ENCODE assay signal across 8 cellular contexts in the genomic region with DNA sequence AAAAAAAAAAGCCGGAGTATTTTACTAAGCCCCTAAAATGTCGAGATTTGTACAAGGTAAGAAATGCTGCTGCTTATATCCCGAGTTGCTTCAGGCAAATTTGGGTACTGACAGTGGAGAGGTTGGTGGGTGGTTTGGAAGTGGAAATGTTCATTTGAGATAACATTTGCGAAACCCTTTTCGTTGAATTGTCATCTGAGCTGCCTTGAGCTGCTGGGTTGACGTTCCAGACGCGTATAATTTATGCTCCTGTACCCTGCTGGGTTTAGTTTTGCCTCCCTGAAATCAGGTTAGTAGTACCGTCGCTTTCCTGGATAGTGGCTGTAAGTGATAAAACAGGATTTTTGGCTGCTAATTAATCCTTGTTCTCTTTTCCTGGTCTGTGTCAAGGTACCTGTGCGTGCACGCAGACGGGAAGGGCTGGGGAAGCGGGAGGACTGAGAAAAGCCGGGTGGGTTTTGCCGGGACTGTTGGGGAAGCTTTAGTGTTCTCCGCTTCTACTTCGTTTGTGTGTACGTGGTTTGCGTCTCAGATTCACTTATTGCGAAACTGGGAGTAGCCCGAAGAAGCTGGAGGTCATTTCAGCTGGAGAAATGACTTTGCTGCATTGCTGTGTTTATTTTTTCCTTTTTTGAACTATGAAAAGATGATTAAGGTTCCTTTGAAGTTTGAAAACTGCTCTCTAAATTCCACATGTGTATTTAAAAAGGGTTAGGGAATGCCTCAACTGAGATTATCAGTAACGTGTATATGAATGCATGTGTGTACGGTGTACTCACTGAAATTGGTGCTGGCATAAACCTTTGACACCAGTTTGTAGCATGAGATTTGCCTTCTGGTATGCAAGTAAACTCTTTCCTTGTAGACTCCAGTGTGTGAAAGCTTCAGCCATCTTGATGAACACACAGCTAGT. TPM values are rescaled to one million over a fixed set of nuclear protein-coding genes. Genes with fewer than 3 reads are reported as not detected.
DNase-seq lines count a peak whose midpoint lies in the region; ATAC-seq and TF ChIP-seq lines count a peak whose summit lies in the region.

No MANE protein-coding gene starts in this region.

- peaks cover 0 to 22% (median 7%) of the 10 kb centered on the region in 11 experiments; a peak in 7 of 22 replicates for H3K36me3 ChIP-seq in BLaER1 treated with 17β-estradiol and CSF1 and Interleukin-3, amounts not matched to agents 10 nM and 100 nM
- H3K36me3 ChIP-seq in right lobe of liver, result peaks cover 0 to 2% (median 0%) of the 10 kb centered on the region in 4 donors

- peak; percentile 32 for DNase-seq in HK-2 (ENCODE audit: unreplicated experiment)
- DNase-seq in RKO (ENCODE audit: low spot score), result peak; percentile 54
- peak; percentile 78 for DNase-seq in coronary artery (ENCODE audit: low spot score)
- peak in 1 of 3 donors; percentile 58 for DNase-seq in right lobe of liver
- peak; percentile 62 for DNase-seq in superior temporal gyrus (ENCODE audit: extremely low spot score)

- peak overlapping the region; percentile 72 to 95 (median 88) for H3K4me3 ChIP-seq in BLaER1 treated with 17β-estradiol and CSF1 and Interleukin-3, amounts not matched to agents 10 nM and 100 nM
- H3K4me3 ChIP-seq in coronary artery (peak overlapping the region; percentile 80), right lobe of liver (peak overlapping the region; percentile 87 to 97 (median 89))

- 4% methylated on average over 24 of the region's 24 CpGs for WGBS in right lobe of liver (ENCODE audit: insufficient coverage, low coverage, low lambda C conversion rate, missing lambda C conversion rate)

- ATAC-seq in right lobe of liver (peak in 1 of 4 donors; percentile 2), HG02763 (IDR thresholded peaks at IDR 0.05; ENCODE audit: unreplicated experiment) (no peak), HG03565 (IDR thresholded peaks at IDR 0.05; ENCODE audit: unreplicated experiment) (no peak)

- TF ChIP-seq POLR2A in right lobe of liver (IDR thresholded peaks at IDR 0.05), result peak; percentile 15

- peaks cover 5 to 39% (median 20%) of the 10 kb centered on the region in 11 experiments; a peak in 11 of 22 replicates for H4K20me1 ChIP-seq in BLaER1 treated with 17β-estradiol and CSF1 and Interleukin-3, amounts not matched to agents 10 nM and 100 nM

- peaks cover 0 to 20% (median 3%) of the 10 kb centered on the region in 11 experiments; a peak in 13 of 22 replicates for H3K9me3 ChIP-seq in BLaER1 treated with 17β-estradiol and CSF1 and Interleukin-3, amounts not matched to agents 10 nM and 100 nM (replicated peaks in 1 of 11)
- no peaks in the 10 kb centered on the region for H3K9me3 ChIP-seq in right lobe of liver

- H3K27ac ChIP-seq in BLaER1 treated with 17β-estradiol and CSF1 and Interleukin-3, amounts not matched to agents 10 nM and 100 nM, result peak overlapping the region; percentile 92 to 100 (median 98)
- H3K27ac ChIP-seq in coronary artery, result peak overlapping the region; percentile 95 to 98
- H3K27ac ChIP-seq in right lobe of liver, result peak overlapping the region; percentile 96 to 97 (median 97)

- peak overlapping the region; percentile 91 to 99 (median 97) for H3K9ac ChIP-seq in BLaER1 treated with 17β-estradiol and CSF1 and Interleukin-3, amounts not matched to agents 10 nM and 100 nM

- H3K4me2 ChIP-seq in BLaER1 treated with 17β-estradiol and CSF1 and Interleukin-3, amounts not matched to agents 10 nM and 100 nM, result peak overlapping the region; percentile 76 to 96 (median 89)

- no peaks in the 10 kb centered on the region for H3K27me3 ChIP-seq in BLaER1 treated with 17β-estradiol and CSF1 and Interleukin-3, amounts not matched to agents 10 nM and 100 nM
- no peaks in the 10 kb centered on the region for H3K27me3 ChIP-seq in right lobe of liver

- H3K4me1 ChIP-seq in BLaER1 treated with 17β-estradiol and CSF1 and Interleukin-3, amounts not matched to agents 10 nM and 100 nM, result peaks cover 33 to 59% (median 50%) of the 10 kb centered on the region in 10 experiments
- H3K4me1 ChIP-seq in right lobe of liver, result peaks cover 0 to 27% (median 0%) of the 10 kb centered on the region in 4 donors

- TF ChIP-seq CTCF in coronary artery (IDR thresholded peaks at IDR 0.05), result no peak
- TF ChIP-seq CTCF in right lobe of liver (IDR thresholded peaks at IDR 0.05), result no peak

- intact Hi-C loops in right lobe of liver (cut with DNase I), result no loop called here

RNA-seq across cellular contexts. Expression of gene UGP2, which starts 0.7 kb away (rescaled TPM):
- 100 to 1,000 TPM; 276 to 691 (median 425) TPM for total RNA-seq in right lobe of liver
